ENCODE assay signal across 9 cellular contexts in genomic region chr10:23158370-23158769, GRCh38. TPM values are rescaled to one million over a fixed set of nuclear protein-coding genes. Genes with fewer than 3 reads are reported as not detected.
DNase-seq lines count a peak whose midpoint lies in the region; ATAC-seq, FAIRE-seq and TF ChIP-seq lines count a peak whose summit lies in the region.
"Had no signal": no experiment of that assay in that cellular context is flagged by ENCODE, and none has a peak within 500 bp of the region (broad histone marks: within the 10 kb centered on the region; RNA-seq: fewer than 3 reads in every experiment).

No MANE protein-coding gene starts in this region.

- peak; percentile 80 for TF ChIP-seq CTCF in MM.1S (IDR thresholded peaks at IDR 0.05; ENCODE audit: low read length)
- peak; percentile 94 for TF ChIP-seq CTCF in SK-N-SH (IDR thresholded peaks at IDR 0.05)
- peak; percentile 92 for TF ChIP-seq CTCF in choroid plexus epithelial cell (conservative IDR thresholded peaks at IDR 0.05; ENCODE audit: low read depth, low read length)

- CTCF ChIA-PET in SK-N-SH (lab: Yijun Ruan, JAX) = interaction anchor here (0.5 to 9.9 kb wide), 116 partner anchors 8 to 1784 kb away, joined by 3 to 208 read pairs (median 4); partner anchors contain the start of gene PTF1A

- no peaks in the 10 kb centered on the region for H3K9me3 ChIP-seq in MM.1S (replicated peaks; ENCODE audit: insufficient read depth, low read length)
- H3K9me3 ChIP-seq in SK-N-SH = no peaks in the 10 kb centered on the region

- TF ChIP-seq EP300 in SK-N-SH (IDR thresholded peaks at IDR 0.05; ENCODE audit: borderline replicate concordance in 1 of 2, low read depth in 1 of 2, low read length in 1 of 2) = no peak

- no peak for TF ChIP-seq POLR2A in H54 (IDR thresholded peaks at IDR 0.05; ENCODE audit: low read depth, low read length)

- H4K20me1 ChIP-seq in MM.1S (ENCODE audit: insufficient read depth, low read length) (no peaks in the 10 kb centered on the region), SK-N-SH (ENCODE audit: insufficient read depth) (no peaks in the 10 kb centered on the region)

- H3F3A ChIP-seq in MM.1S (ENCODE audit: insufficient read depth, low read length) = no peaks in the 10 kb centered on the region
- no peaks in the 10 kb centered on the region for H3F3A ChIP-seq in SK-N-SH (replicated peaks; ENCODE audit: insufficient read depth)

- FAIRE-seq in H54 (lab: Jason Lieb, UNC) = no peak
- FAIRE-seq: A204.1 had no signal

- peak; percentile 81 for ATAC-seq in left colon

- TF ChIP-seq RAD21 in SK-N-SH (IDR thresholded peaks at IDR 0.05; ENCODE audit: low read length) = peak; percentile 91

- no peaks in the 10 kb centered on the region for H3K36me3 ChIP-seq in MM.1S (replicated peaks; ENCODE audit: insufficient read depth, low read length)
- H3K36me3 ChIP-seq in SK-N-SH (replicated peaks in 1 of 2; ENCODE audit: control insufficient read depth in 1 of 2, insufficient read depth in 2 of 2, low read length in 1 of 2) = no peaks in the 10 kb centered on the region

- peak overlapping the region; percentile 70 for H2AFZ ChIP-seq in MM.1S (ENCODE audit: low read length)
- H2AFZ ChIP-seq in SK-N-SH (ENCODE audit: low read depth) = 0 out of 2 replicates have a peak overlapping the region, but pooled peaks have one; percentile 7

- H3K4me3 ChIP-seq in MM.1S (ENCODE audit: low read length) (peak overlapping the region; percentile 55), SK-N-SH (ENCODE audit: low read depth in 2 of 2, low read length in 1 of 2) (peak overlapping the region; percentile 25 to 49; a peak in 3 of 4 replicates), choroid plexus epithelial cell (ENCODE audit: low read depth, low read length) (no peak overlapping the region)

- H3K9me2 ChIP-seq in MM.1S (replicated peaks; ENCODE audit: insufficient read depth, low read length) (no peaks in the 10 kb centered on the region), SK-N-SH (no peaks in the 10 kb centered on the region)

- H3K27me3 ChIP-seq in MM.1S (replicated peaks; ENCODE audit: insufficient read depth, low read length) (no peaks in the 10 kb centered on the region), SK-N-SH (ENCODE audit: insufficient read depth) (peaks cover 7% of the 10 kb centered on the region; the same call in 1 of the 2 replicates)

- WGBS in SK-N-SH (ENCODE audit: low lambda C conversion rate) = 1% methylated on average over 5 of the region's 5 CpGs

- intact Hi-C loops in left colon (cut with DNase I, micrococcal nuclease) = no loop called here

- H3K9ac ChIP-seq in MM.1S (ENCODE audit: low read length) (no peak overlapping the region; the same call in 1 of the 2 replicates), SK-N-SH (no peak overlapping the region)

- DNase-seq in DMS79 treated with DMSO at 0.1 percent for 48 hours (lab: John Stamatoyannopoulos, UW) (peak; percentile 7), DMS79 (lab: John Stamatoyannopoulos, UW) (no peak), H54 (ENCODE audit: insufficient read length, low spot score) (peak; percentile 43), MM.1S (peak; percentile 43), SK-N-SH (peak; percentile 85), choroid plexus epithelial cell (ENCODE audit: low read depth) (peak; percentile 81), left colon (peak in 1 of 2 donors; percentile 39)
- peak; percentile 56 for DNase-seq in stimulated activated CD8-positive, alpha-beta memory T cell treated with anti-CD3 and anti-CD28 coated beads, Interleukin-4, amount 100 ng/mL, for 48 hours

- H3K4me2 ChIP-seq in MM.1S (ENCODE audit: low read depth, low read length) (peak overlapping the region; percentile 82), SK-N-SH (peak overlapping the region; percentile 68)

- H3K79me2 ChIP-seq in MM.1S (ENCODE audit: low read length) = no peaks in the 10 kb centered on the region
- no peaks in the 10 kb centered on the region for H3K79me2 ChIP-seq in SK-N-SH (ENCODE audit: insufficient read depth)

- H3K4me1 ChIP-seq in MM.1S (ENCODE audit: low read length) (0 out of 2 replicates have a peak, but pooled peaks cover 9% of the 10 kb centered on the region), SK-N-SH (ENCODE audit: control insufficient read depth in 1 of 2, insufficient read depth in 2 of 2, low read depth in 1 of 2, low read length in 1 of 2) (peaks cover 0 to 3% of the 10 kb centered on the region in 2 experiments; a peak in 1 of 4 replicates)

- H3K27ac ChIP-seq in MM.1S (ENCODE audit: low read length) (no peak overlapping the region), SK-N-SH (ENCODE audit: low read depth in 2 of 2, low read length in 1 of 2) (no peak overlapping the region)

- POLR2A ChIA-PET in SK-N-SH (lab: Yijun Ruan, JAX) = interaction anchor here (1.0 kb wide), 1 partner anchor 135 kb away, joined by 3 read pairs; no protein-coding TSS in a partner anchor

TF ChIP-seq in SK-N-SH, 30 proteins besides CTCF, POLR2A, EP300 and RAD21:
- TF ChIP-seq FOXM1 (IDR thresholded peaks at IDR 0.05; ENCODE audit: low read depth) = no peak
- peak; percentile 76 for TF ChIP-seq SMC3 (IDR thresholded peaks at IDR 0.05; ENCODE audit: low read depth, low read length)

RNA-seq across cellular contexts. Expression of gene PTF1A, which starts 33.7 kb away (rescaled TPM):
- polyA plus RNA-seq in SK-N-SH (2012; rRNA removed) = not detected in 2 replicates
- not detected in 2 replicates for polyA plus RNA-seq in SK-N-SH (2012; cell fraction: cytosol; rRNA removed)
- polyA plus RNA-seq in SK-N-SH (2012; cell fraction: nucleus; rRNA removed) = not detected in 2 replicates
- total RNA-seq in left colon = not detected
